8 cellular contexts compared by ENCODE assay signal in the genomic region with DNA sequence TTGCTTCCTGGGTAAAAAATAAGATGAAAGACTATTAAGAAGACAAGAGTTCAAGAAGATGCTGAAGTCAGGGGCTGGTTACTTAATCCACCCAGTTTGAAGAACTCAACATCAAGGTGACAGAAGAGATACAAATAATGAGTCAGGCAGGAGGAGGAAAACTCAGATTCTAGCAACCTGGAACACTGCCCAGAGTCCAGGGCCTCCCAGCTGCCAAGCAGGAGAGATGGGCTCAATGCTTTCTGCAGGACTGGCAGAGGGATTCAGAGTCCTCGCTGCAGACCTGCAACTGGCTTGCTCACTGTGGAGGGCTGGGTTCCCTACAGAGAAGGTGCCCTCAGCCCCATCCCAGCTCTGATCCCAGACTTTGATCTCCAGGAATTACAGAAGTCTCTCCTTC. TPM values are rescaled to one million over a fixed set of nuclear protein-coding genes. Genes with fewer than 3 reads are reported as not detected.
DNase-seq lines count a peak whose midpoint lies in the region; ATAC-seq and TF ChIP-seq lines count a peak whose summit lies in the region.

No MANE protein-coding gene starts in this region.

- no peak overlapping the region for H3K4me3 ChIP-seq in AG10803 (ENCODE audit: low read length)
- no peak overlapping the region for H3K4me3 ChIP-seq in esophagus muscularis mucosa
- no peak overlapping the region for H3K4me3 ChIP-seq in ovary

- TF ChIP-seq CTCF in AG10803 (conservative IDR thresholded peaks at IDR 0.05; ENCODE audit: low read length) (no peak), esophagus muscularis mucosa (IDR thresholded peaks at IDR 0.05) (no peak), ovary (IDR thresholded peaks at IDR 0.05) (no peak)

- H3K27me3 Mint-ChIP-seq in activated naive CD4-positive, alpha-beta T cell treated with anti-CD3 and anti-CD28 coated beads, Interleukin-2, amount 10 ng/mL, durations not matched to agents 7 days and 5 days, result peaks cover 35% of the 10 kb centered on the region

- H3K36me3 ChIP-seq in esophagus muscularis mucosa (peaks cover 0 to 12% (median 0%) of the 10 kb centered on the region in 4 donors), ovary (no peaks in the 10 kb centered on the region)

- TF ChIP-seq EP300 in esophagus muscularis mucosa (IDR thresholded peaks at IDR 0.05) (no peak), ovary (IDR thresholded peaks at IDR 0.05) (no peak)

- H3K36me3 Mint-ChIP-seq in activated naive CD4-positive, alpha-beta T cell treated with anti-CD3 and anti-CD28 coated beads, Interleukin-2, amount 10 ng/mL, durations not matched to agents 7 days and 5 days, result no peaks in the 10 kb centered on the region

- 80% methylated on average over 1 of the region's 1 CpG for WGBS in esophagus muscularis mucosa
- WGBS in ovary, 3 donors, result 29 to 64% (median 53%) methylated on average over 1 of the region's 1 CpG

- H3K4me1 ChIP-seq in esophagus muscularis mucosa, result peaks cover 59 to 99% (median 92%) of the 10 kb centered on the region in 4 donors
- H3K4me1 ChIP-seq in ovary (ENCODE audit: insufficient read depth), result peaks cover 9% of the 10 kb centered on the region

- TF ChIP-seq POLR2A in esophagus muscularis mucosa (IDR thresholded peaks at IDR 0.05; ENCODE audit: low read depth) (no peak), ovary (IDR thresholded peaks at IDR 0.05) (no peak)

- CTCF ChIA-PET in activated naive CD4-positive, alpha-beta T cell treated with anti-CD3 and anti-CD28 coated beads, Interleukin-2, amount 10 ng/mL, durations not matched to agents 7 days and 5 days (lab: Charles Lee), result no interaction called here

- H3K27ac Mint-ChIP-seq in activated naive CD4-positive, alpha-beta T cell treated with anti-CD3 and anti-CD28 coated beads, Interleukin-2, amount 10 ng/mL, durations not matched to agents 7 days and 5 days, result no peak overlapping the region

- intact Hi-C loops in esophagus muscularis mucosa (cut with DNase I) (no loop called here), ovary (cut with DNase I) (no loop called here)

- H3K9me3 ChIP-seq in esophagus muscularis mucosa (no peaks in the 10 kb centered on the region), ovary (no peaks in the 10 kb centered on the region)

- H3K4me3 Mint-ChIP-seq in activated naive CD4-positive, alpha-beta T cell treated with anti-CD3 and anti-CD28 coated beads, Interleukin-2, amount 10 ng/mL, durations not matched to agents 7 days and 5 days, result no peak overlapping the region

- DNase-seq in AG10803 (ENCODE audit: low read depth), result peak; percentile 41
- DNase-seq in NCI-H446 (lab: John Stamatoyannopoulos, UW), result peak; percentile 86 to 95
- DNase-seq in esophagus muscularis mucosa (ENCODE audit: extremely low spot score), result no peak
- peak in 4 of 5 donors; percentile 59 to 71 (median 65) for DNase-seq in ovary
- no peak for DNase-seq in NK-92 (lab: John Stamatoyannopoulos, UW; ENCODE audit: unreplicated experiment)
- no peak for DNase-seq in activated naive CD4-positive, alpha-beta T cell treated with anti-CD3 and anti-CD28 coated beads, Interleukin-2, amount 10 ng/mL, durations not matched to agents 7 days and 5 days

- no peak for ATAC-seq in GM18511 (IDR thresholded peaks at IDR 0.05; ENCODE audit: unreplicated experiment)
- ATAC-seq in GM21786 (IDR thresholded peaks at IDR 0.05; ENCODE audit: unreplicated experiment), result no peak

- no peaks in the 10 kb centered on the region for H3K9me3 Mint-ChIP-seq in activated naive CD4-positive, alpha-beta T cell treated with anti-CD3 and anti-CD28 coated beads, Interleukin-2, amount 10 ng/mL, durations not matched to agents 7 days and 5 days

- no peaks in the 10 kb centered on the region for H3K4me1 Mint-ChIP-seq in activated naive CD4-positive, alpha-beta T cell treated with anti-CD3 and anti-CD28 coated beads, Interleukin-2, amount 10 ng/mL, durations not matched to agents 7 days and 5 days

- H3K27ac ChIP-seq in esophagus muscularis mucosa (replicated peaks in 1 of 4) (peak overlapping the region; percentile 77 to 94 (median 91)), ovary (peak overlapping the region in 1 of 2 donors; percentile 12)

- H3K27me3 ChIP-seq in esophagus muscularis mucosa (no peaks in the 10 kb centered on the region), ovary (no peaks in the 10 kb centered on the region)

RNA-seq across cellular contexts. Expression of gene CEBPE, which starts 28.6 kb away (rescaled TPM):
- total RNA-seq in esophagus muscularis mucosa, result under 1 TPM in 1 of 4 donors, not detected in 3; 0.57 TPM
- total RNA-seq in ovary, result not detected
- under 1 TPM in 1 of 2 donors, not detected in 1; 0.04 TPM for polyA plus RNA-seq in ovary

RNA-seq across cellular contexts. Expression of gene SLC7A8, which starts 35.8 kb away (rescaled TPM):
- total RNA-seq in esophagus muscularis mucosa, result 10 to 100 TPM; 19.5 to 48.3 (median 32.5) TPM
- total RNA-seq in ovary, result 100 to 1,000 TPM in 3 of 7 donors, 10 to 100 TPM in 4; 51.1 to 161 (median 95.4) TPM
- 100 to 1,000 TPM in 1 of 2 donors, 10 to 100 TPM in 1; 45.9 to 104 TPM for polyA plus RNA-seq in ovary

RNA-seq across cellular contexts. Expression of gene CIROP, which starts 42.9 kb away (rescaled TPM):
- total RNA-seq in esophagus muscularis mucosa (under 1 TPM in 1 of 4 donors, not detected in 3; 0.19 TPM), ovary (not detected)
- not detected for polyA plus RNA-seq in ovary

RNA-seq across cellular contexts. Expression of gene C14orf119, which starts 52.4 kb away (rescaled TPM):
- total RNA-seq in esophagus muscularis mucosa, result 10 to 100 TPM; 21.2 to 42.5 (median 34.0) TPM
- 10 to 100 TPM; 13.8 to 47.2 (median 41.5) TPM for total RNA-seq in ovary
- polyA plus RNA-seq in ovary, result 10 to 100 TPM; 31.4 to 55.6 TPM

RNA-seq across cellular contexts. Expression of gene ACIN1, which starts 52.7 kb away (rescaled TPM):
- total RNA-seq in esophagus muscularis mucosa (100 to 1,000 TPM in 1 of 4 donors, 10 to 100 TPM in 3; 60.1 to 101 (median 89.5) TPM), ovary (100 to 1,000 TPM in 5 of 7 donors, 10 to 100 TPM in 2; 83.3 to 162 (median 135) TPM)
- 100 to 1,000 TPM in 1 of 2 donors, 10 to 100 TPM in 1; 95.4 to 165 TPM for polyA plus RNA-seq in ovary

Comparison
In these comparisons a context has a peak if more than half of its experiments do, and no peak if none do; other contexts are left out.
1. DNase-seq: peak in AG10803 (single experiment), NCI-H446 (2 of 2) and ovary (4 of 5); none in esophagus muscularis mucosa (single experiment), NK-92 (single experiment) and activated naive CD4-positive, alpha-beta T cell treated with anti-CD3 and anti-CD28 coated beads, Interleukin-2, amount 10 ng/mL, durations not matched to agents 7 days and 5 days (single experiment).